Comparison of ENCODE assay signal across 9 cellular contexts in genomic region chr11:66126064-66126463, GRCh38. TPM values are rescaled to one million over a fixed set of nuclear protein-coding genes. Genes with fewer than 3 reads are reported as not detected.
A peak's percentile ranks its signal among the peaks of the same experiment; 100 is the strongest.
DNase-seq lines count a peak whose midpoint lies in the region; ATAC-seq, FAIRE-seq and TF ChIP-seq lines count a peak whose summit lies in the region.
"Had no signal": no experiment of that assay in that cellular context is flagged by ENCODE, and none has a peak within 500 bp of the region (broad histone marks: within the 10 kb centered on the region; RNA-seq: fewer than 3 reads in every experiment).

No MANE protein-coding gene starts in this region.

- no peak for TF ChIP-seq POLR2A in GM12878 (IDR thresholded peaks at IDR 0.05; ENCODE audit: low read depth, low read length)

- peak overlapping the region; percentile 88 for H3K4me3 Mint-ChIP-seq in natural killer cell treated with Interleukin-12 subunit alpha and Interleukin-12 subunit beta and Interleukin-15 and Interleukin-18, amount 100 ng/mL, for 72 hours
- H3K4me3 Mint-ChIP-seq: neural crest cell had no signal

- H3K4me3 ChIP-seq in GM12865 (ENCODE audit: low read depth, low read length) = peak overlapping the region; percentile 38
- H3K4me3 ChIP-seq in GM12878 = peak overlapping the region; percentile 60; the same call in 1 of the 2 replicates

- BruUV-seq in GM12878 (replicated peaks; lab: Mats Ljungman, UMichigan) = no TSS peak

- POLR2A ChIA-PET in GM12878 (lab: Charles Lee) = interaction anchor here (0.6 to 4.1 kb wide), 14 partner anchors 8 to 1952 kb away, joined by 3 to 61 read pairs (median 4); partner anchors contain the start of genes CCDC85B, FIBP, PACS1 and SF3B2

- no peaks in the 10 kb centered on the region for H4K20me1 ChIP-seq in GM12878 (ENCODE audit: control insufficient read depth, insufficient read depth)

- no peaks in the 10 kb centered on the region for H3K36me3 Mint-ChIP-seq in natural killer cell treated with Interleukin-12 subunit alpha and Interleukin-12 subunit beta and Interleukin-15 and Interleukin-18, amount 100 ng/mL, for 72 hours

- H3K79me2 ChIP-seq in GM12878 (ENCODE audit: control insufficient read depth, insufficient read depth, low read length) = peaks cover 63% of the 10 kb centered on the region

- H3K27ac Mint-ChIP-seq in natural killer cell treated with Interleukin-12 subunit alpha and Interleukin-12 subunit beta and Interleukin-15 and Interleukin-18, amount 100 ng/mL, for 72 hours = peak overlapping the region; percentile 94 to 95

- no peak for TF ChIP-seq EP300 in GM12878 (IDR thresholded peaks at IDR 0.05; ENCODE audit: borderline replicate concordance in 1 of 2, control insufficient read depth in 1 of 2, low read depth in 2 of 2, low read length in 2 of 2)

- H3K36me3 ChIP-seq in GM12878 (ENCODE audit: control insufficient read depth in 2 of 2, insufficient read depth in 2 of 2, low read length in 1 of 2) = no peaks in the 10 kb centered on the region; a peak in 1 of 4 replicates

- in situ Hi-C loops in GM12878 (cut with MboI) = no loop called here

- FAIRE-seq in GM12878 (lab: Jason Lieb, UNC) = peak; percentile 82

- H2AFZ ChIP-seq in GM12878 (ENCODE audit: control insufficient read depth, low read depth, low read length) = no peak overlapping the region

- no peaks in the 10 kb centered on the region for H3K9me3 ChIP-seq in GM12878 (replicated peaks; ENCODE audit: control insufficient read depth, insufficient read depth, low read length)

- peaks cover 38 to 47% of the 10 kb centered on the region in 2 donors for H3K4me1 Mint-ChIP-seq in natural killer cell treated with Interleukin-12 subunit alpha and Interleukin-12 subunit beta and Interleukin-15 and Interleukin-18, amount 100 ng/mL, for 72 hours (ENCODE audit: low read depth in 2 of 2)

- CTCF ChIA-PET in GM12878 (lab: Yijun Ruan, JAX) = interaction anchor here (0.9 to 3.7 kb wide), 13 partner anchors 10 to 210 kb away, joined by 3 to 37 read pairs (median 6); partner anchors contain the start of gene CATSPER1

- RAD21 ChIA-PET in GM12878 (lab: Charles Lee; ENCODE audit: unreplicated experiment) = interaction anchor here (0.6 to 3.9 kb wide), 16 partner anchors 10 to 186 kb away, joined by 3 to 63 read pairs (median 7); partner anchors contain the start of genes BANF1, EIF1AD, PACS1 and SF3B2

- intact Hi-C loops in GM12878 (cut with micrococcal nuclease; ENCODE audit: unreplicated experiment) = loop anchor here (2.0 kb wide), 1 partner anchor 57 kb away; no protein-coding TSS in a partner anchor

- H3K27ac ChIP-seq in GM12878 (ENCODE audit: control insufficient read depth, insufficient read depth) = peak overlapping the region; percentile 91

- SMC1A ChIA-PET in GM12878 (lab: Charles Lee; ENCODE audit: uncharacterized antibody, unreplicated experiment) = interaction anchor here (0.7 to 4.5 kb wide), 12 partner anchors 10 to 61 kb away, joined by 3 to 111 read pairs (median 6); partner anchors contain the start of gene PACS1

- DNase-seq in GM12865 (ENCODE audit: low read depth) = peak; percentile 83
- DNase-seq in GM12878 (ENCODE audit: low read depth, low spot score) = no peak
- no peak for DNase-seq in natural killer cell treated with Interleukin-12 subunit alpha and Interleukin-12 subunit beta and Interleukin-15 and Interleukin-18, amount 100 ng/mL, for 72 hours (ENCODE audit: low spot score)
- DNase-seq in mucosa of gallbladder (ENCODE audit: low spot score) = no peak
- DNase-seq in effector CD4-positive, alpha-beta T cell = no peak
- no peak for DNase-seq in activated effector memory CD4-positive, alpha-beta T cell treated with Interleukin-2 at 50 U/mL for 16 hours

- ATAC-seq in HG03108 (IDR thresholded peaks at IDR 0.05; ENCODE audit: unreplicated experiment) (peak; percentile 39), GM12878 (peak; percentile 79), HG03439 (IDR thresholded peaks at IDR 0.05; ENCODE audit: unreplicated experiment) (no peak)
- peak in 1 of 2 donors; percentile 66 for ATAC-seq in natural killer cell treated with Interleukin-12 subunit alpha and Interleukin-12 subunit beta and Interleukin-15 and Interleukin-18, amount 100 ng/mL, for 72 hours

- no peaks in the 10 kb centered on the region for H3K27me3 Mint-ChIP-seq in natural killer cell treated with Interleukin-12 subunit alpha and Interleukin-12 subunit beta and Interleukin-15 and Interleukin-18, amount 100 ng/mL, for 72 hours

- peaks cover 48% of the 10 kb centered on the region for H3K4me1 ChIP-seq in GM12878 (ENCODE audit: control insufficient read depth, insufficient read depth, low read length)

- peak overlapping the region; percentile 33 for H3K9ac ChIP-seq in GM12878 (ENCODE audit: control insufficient read depth, insufficient read depth, low read length)

- no peak for TF ChIP-seq CTCF in GM12865 (IDR thresholded peaks at IDR 0.05; ENCODE audit: insufficient read depth, low read depth, low read length, missing control alignments)
- TF ChIP-seq CTCF in GM12878 (IDR thresholded peaks at IDR 0.05 in 2 of 3, conservative IDR thresholded peaks at IDR 0.05 in 1 of 3; ENCODE audit: control insufficient read depth in 2 of 3, extremely low read depth in 1 of 3, insufficient read depth in 1 of 3, low read depth in 3 of 3, low read length in 3 of 3) = no peak

- WGBS in GM12878 (ENCODE audit: insufficient coverage, insufficient replicate concordance, low lambda C conversion rate, missing lambda C conversion rate) = 0% methylated on average over 3 of the region's 3 CpGs

- no peak for TF ChIP-seq RAD21 in GM12878 (IDR thresholded peaks at IDR 0.05; ENCODE audit: insufficient read depth, low read depth, low read length)

- H3K27me3 ChIP-seq in GM12878 (replicated peaks in 1 of 2; ENCODE audit: control insufficient read depth in 2 of 2, insufficient read depth in 2 of 2, low read length in 1 of 2) = no peaks in the 10 kb centered on the region

- peak overlapping the region; percentile 88 for H3K4me2 ChIP-seq in GM12878 (ENCODE audit: control insufficient read depth, insufficient read depth)

- H3K9me3 Mint-ChIP-seq in natural killer cell treated with Interleukin-12 subunit alpha and Interleukin-12 subunit beta and Interleukin-15 and Interleukin-18, amount 100 ng/mL, for 72 hours = no peaks in the 10 kb centered on the region
- H3K9me3 Mint-ChIP-seq: neural crest cell had no signal

TF ChIP-seq in GM12878, 131 proteins besides CTCF, POLR2A, EP300 and RAD21 (continues in another document):
- TF ChIP-seq KLF5 (IDR thresholded peaks at IDR 0.05; ENCODE audit: partially characterized antibody) = no peak
- no peak for TF ChIP-seq ZBTB11 (CRISPR knock-in tag; IDR thresholded peaks at IDR 0.05)
- TF ChIP-seq SREBF2 (IDR thresholded peaks at IDR 0.05; ENCODE audit: low read length) = no peak
- no peak for TF ChIP-seq LARP7 (IDR thresholded peaks at IDR 0.05)
- TF ChIP-seq ZNF207 (IDR thresholded peaks at IDR 0.05; ENCODE audit: borderline replicate concordance) = no peak
- no peak for TF ChIP-seq YY1 (IDR thresholded peaks at IDR 0.05; ENCODE audit: low read depth, low read length)
- no peak for TF ChIP-seq RBBP5 (conservative IDR thresholded peaks at IDR 0.05)

RNA-seq across cellular contexts. Expression of gene PACS1, which starts 56.0 kb away (rescaled TPM):
- 218 and 227 TPM in 2 replicates for total RNA-seq in GM12878 (2013; cell fraction: nucleolus; rRNA removed)
- total RNA-seq in GM12878 (2014; rRNA removed) (11.4 and 14.7 TPM in 2 replicates), GM12878 (2014; rRNA removed; fragmentation: Illumina TruSeq; extraction: Trizol) (13.9 and 15.0 TPM in 2 replicates), GM12878 (2021) (71.9 and 74.3 TPM in 2 replicates), mucosa of gallbladder (68.0 TPM)
- polyA plus RNA-seq in GM12878 (2011; ENCODE audit: low read depth) = 39.8 TPM
- polyA plus RNA-seq in GM12878 (2011; rRNA removed) (22.3 and 27.2 TPM in 2 replicates), GM12878 (2014; fragmentation: Illumina TruSeq; extraction: Trizol) (24.8 and 40.1 TPM in 2 replicates), GM12878 (2014; fragmentation: Nextera tagmentation; extraction: Ambion mirVana) (1 to 10 TPM; 1.1 to 1.2 TPM), GM12878 (2014; rRNA removed) (30.3 and 35.6 TPM in 2 replicates), GM12878 (2016; fragmentation: Nextera tagmentation; extraction: Ambion mirVana) (10 to 100 TPM; 16.5 to 19.3 TPM)
- polyA plus RNA-seq in GM12878 (2011; cell fraction: cytosol; rRNA removed) = 22.9 and 29.1 TPM in 2 replicates
- polyA plus RNA-seq in GM12878 (2011; cell fraction: nucleus; rRNA removed) = 54.4 and 80.0 TPM in 2 replicates
- 74.3 and 85.8 TPM in 2 replicates for polyA plus RNA-seq in GM12878 (2012)
- 69.0 and 103 TPM in 2 replicates for polyA minus RNA-seq in GM12878 (2011; rRNA and poly(A)+ RNA removed)
- 39.8 and 50.6 TPM in 2 replicates for polyA minus RNA-seq in GM12878 (2011; cell fraction: cytosol; rRNA and poly(A)+ RNA removed)
- 40.5 and 66.1 TPM in 2 replicates for polyA minus RNA-seq in GM12878 (2011; cell fraction: nucleus; rRNA and poly(A)+ RNA removed)
- total RNA-seq in natural killer cell treated with Interleukin-12 subunit alpha and Interleukin-12 subunit beta and Interleukin-15 and Interleukin-18, amount 100 ng/mL, for 72 hours = 10 to 100 TPM; 64.3 to 73.3 TPM
